9 cellular contexts compared by ENCODE assay signal in genomic region chr7:27179503-27180430, GRCh38. TPM values are rescaled to one million over a fixed set of nuclear protein-coding genes. Genes with fewer than 3 reads are reported as not detected.
DNase-seq lines count a peak whose midpoint lies in the region; ATAC-seq and TF ChIP-seq lines count a peak whose summit lies in the region.
"Had no signal": no experiment of that assay in that cellular context is flagged by ENCODE, and none has a peak within 500 bp of the region (broad histone marks: within the 10 kb centered on the region; RNA-seq: fewer than 3 reads in every experiment).

No MANE protein-coding gene starts in this region.

- ATAC-seq in naive thymus-derived CD8-positive, alpha-beta T cell = peak; percentile 76 to 80
- ATAC-seq in HG02973 (IDR thresholded peaks at IDR 0.05; ENCODE audit: unreplicated experiment) (no peak), GM21423 (IDR thresholded peaks at IDR 0.05; ENCODE audit: unreplicated experiment) (no peak)

- H3K9me3 ChIP-seq in tibial nerve = no peaks in the 10 kb centered on the region

- no peaks in the 10 kb centered on the region for H3K36me3 ChIP-seq in GM06990 (ENCODE audit: control insufficient read depth, insufficient read depth, low read length)
- H3K36me3 ChIP-seq in tibial nerve = no peaks in the 10 kb centered on the region

- H3K9me3 Mint-ChIP-seq in naive thymus-derived CD8-positive, alpha-beta T cell = no peaks in the 10 kb centered on the region

- H3K4me1 ChIP-seq in tibial nerve = peaks cover 0 to 44% (median 18%) of the 10 kb centered on the region in 4 donors

- TF ChIP-seq CTCF in GM06990 (IDR thresholded peaks at IDR 0.05; ENCODE audit: insufficient read depth, low read length, poor library complexity, severe bottlenecking) (peak; percentile 86), tibial nerve (IDR thresholded peaks at IDR 0.05) (peak; percentile 73 to 87 (median 83))

- H3K4me1 Mint-ChIP-seq in naive thymus-derived CD8-positive, alpha-beta T cell = peaks cover 10 to 24% (median 19%) of the 10 kb centered on the region in 4 donors

- peaks cover 5% of the 10 kb centered on the region; the same call in 1 of the 2 replicates for H3K27me3 ChIP-seq in GM06990 (replicated peaks; ENCODE audit: control insufficient read depth, insufficient read depth, low read length)
- peaks cover 0 to 96% of the 10 kb centered on the region in 2 donors for H3K27me3 ChIP-seq in tibial nerve

- DNase-seq in GM06990 (ENCODE audit: extremely low read depth, insufficient read length) (no peak), NCI-H1048 (lab: John Stamatoyannopoulos, UW) (peak; percentile 69), activated T-cell treated with anti-CD3 and anti-CD28 coated beads for 24 hours (ENCODE audit: low read depth) (peak; percentile 52), erythroblast (lab: John Stamatoyannopoulos, UW) (peak; percentile 58 to 73), tibial nerve (ENCODE audit: low spot score in 2 of 2) (peak; percentile 71 to 81)
- peak in 8 of 10 donors; percentile 40 to 75 (median 59) for DNase-seq in naive thymus-derived CD8-positive, alpha-beta T cell

- H3K4me3 ChIP-seq in GM06990 (replicated peaks; ENCODE audit: low read depth, low read length) = no peak overlapping the region
- H3K4me3 ChIP-seq in tibial nerve = peak overlapping the region; percentile 12 to 45 (median 18)

- POLR2A ChIA-PET in naive thymus-derived CD8-positive, alpha-beta T cell (lab: Charles Lee) = interaction anchor here (0.8 kb wide), 1 partner anchor 8 kb away, joined by 3 read pairs; no protein-coding TSS in a partner anchor

- H3K36me3 Mint-ChIP-seq in naive thymus-derived CD8-positive, alpha-beta T cell = peaks cover 0 to 4% (median 1%) of the 10 kb centered on the region in 3 donors

- WGBS in tibial nerve, 2 donors = 10 to 13% methylated on average over 56 of the region's 56 CpGs

- H3K4me3 Mint-ChIP-seq in naive thymus-derived CD8-positive, alpha-beta T cell = peak overlapping the region in 9 of 10 donors; percentile 18 to 88 (median 70)

- TF ChIP-seq EP300 in tibial nerve (IDR thresholded peaks at IDR 0.05) = peak in 1 of 2 donors; percentile 50

- H3K27ac Mint-ChIP-seq in naive thymus-derived CD8-positive, alpha-beta T cell = peak overlapping the region in 1 of 10 donors; percentile 87

- H3K27ac ChIP-seq in tibial nerve = peak overlapping the region; percentile 4 to 88 (median 57)

- no peak for TF ChIP-seq POLR2A in erythroblast (IDR thresholded peaks at IDR 0.05; ENCODE audit: low read length)
- TF ChIP-seq POLR2A in tibial nerve (IDR thresholded peaks at IDR 0.05) = no peak

- H3K27me3 Mint-ChIP-seq in naive thymus-derived CD8-positive, alpha-beta T cell = peaks cover 41 to 96% (median 65%) of the 10 kb centered on the region in 5 donors

RNA-seq across cellular contexts. Expression of gene HOXA11, which starts 5.3 kb away (rescaled TPM):
- total RNA-seq in naive thymus-derived CD8-positive, alpha-beta T cell = not detected
- not detected for polyA plus RNA-seq in naive thymus-derived CD8-positive, alpha-beta T cell
- 10 to 100 TPM in 2 of 4 donors, 1 to 10 TPM in 2; 5.0 to 13.2 (median 9.5) TPM for total RNA-seq in tibial nerve
- total RNA-seq: activated CD8-positive, alpha-beta memory T cell treated with anti-CD3 and anti-CD28 coated beads for 36 hours had no signal

RNA-seq across cellular contexts. Expression of gene HOXA10, which starts 5.6 kb away (rescaled TPM):
- not detected for total RNA-seq in naive thymus-derived CD8-positive, alpha-beta T cell
- polyA plus RNA-seq in naive thymus-derived CD8-positive, alpha-beta T cell = under 1 TPM in 1 of 3 donors, not detected in 2; 0.19 TPM
- total RNA-seq in tibial nerve = 10 to 100 TPM; 19.0 to 34.1 (median 24.9) TPM

RNA-seq across cellular contexts. Expression of gene HOXA9, which starts 14.4 kb away (rescaled TPM):
- not detected for total RNA-seq in naive thymus-derived CD8-positive, alpha-beta T cell
- under 1 TPM in 1 of 3 donors, not detected in 2; 0.16 TPM for polyA plus RNA-seq in naive thymus-derived CD8-positive, alpha-beta T cell
- 10 to 100 TPM; 10.5 to 13.8 (median 12.7) TPM for total RNA-seq in tibial nerve
- total RNA-seq: activated CD8-positive, alpha-beta memory T cell treated with anti-CD3 and anti-CD28 coated beads for 36 hours had no signal

RNA-seq across cellular contexts. Expression of gene HOXA13, which starts 20.1 kb away (rescaled TPM):
- total RNA-seq in naive thymus-derived CD8-positive, alpha-beta T cell = not detected
- not detected for polyA plus RNA-seq in naive thymus-derived CD8-positive, alpha-beta T cell
- total RNA-seq in tibial nerve = 1 to 10 TPM in 1 of 4 donors, under 1 TPM in 3; 0.63 to 1.5 (median 0.72) TPM
- total RNA-seq: activated CD8-positive, alpha-beta memory T cell treated with anti-CD3 and anti-CD28 coated beads for 36 hours had no signal

RNA-seq across cellular contexts. Expression of gene HOXA7, which starts 23.3 kb away (rescaled TPM):
- total RNA-seq in naive thymus-derived CD8-positive, alpha-beta T cell = not detected
- not detected for polyA plus RNA-seq in naive thymus-derived CD8-positive, alpha-beta T cell
- total RNA-seq in tibial nerve = 10 to 100 TPM in 2 of 4 donors, 1 to 10 TPM in 2; 8.7 to 16.9 (median 11.3) TPM
- total RNA-seq: activated CD8-positive, alpha-beta memory T cell treated with anti-CD3 and anti-CD28 coated beads for 36 hours had no signal

Comparison
In these comparisons a context has a peak if more than half of its experiments do, and no peak if none do; other contexts are left out.
1. ATAC-seq: peak in naive thymus-derived CD8-positive, alpha-beta T cell (2 of 2); none in HG02973 (single experiment) and GM21423 (single experiment).
2. RNA of gene HOXA11, which starts 5.3 kb away (total RNA-seq): 5.0 to 13.2 TPM in tibial nerve; not detected in naive thymus-derived CD8-positive, alpha-beta T cell; every median in the first group is over 4 times any median in the second.
3. RNA of gene HOXA10, which starts 5.6 kb away (total RNA-seq): 19.0 to 34.1 TPM in tibial nerve; not detected in naive thymus-derived CD8-positive, alpha-beta T cell; every median in the first group is over 10 times any median in the second.
4. RNA of gene HOXA9, which starts 14.4 kb away (total RNA-seq): 10.5 to 13.8 TPM in tibial nerve; not detected in naive thymus-derived CD8-positive, alpha-beta T cell; every median in the first group is over 10 times any median in the second.